ENCODE assay signal across 10 cellular contexts in the genomic region with DNA sequence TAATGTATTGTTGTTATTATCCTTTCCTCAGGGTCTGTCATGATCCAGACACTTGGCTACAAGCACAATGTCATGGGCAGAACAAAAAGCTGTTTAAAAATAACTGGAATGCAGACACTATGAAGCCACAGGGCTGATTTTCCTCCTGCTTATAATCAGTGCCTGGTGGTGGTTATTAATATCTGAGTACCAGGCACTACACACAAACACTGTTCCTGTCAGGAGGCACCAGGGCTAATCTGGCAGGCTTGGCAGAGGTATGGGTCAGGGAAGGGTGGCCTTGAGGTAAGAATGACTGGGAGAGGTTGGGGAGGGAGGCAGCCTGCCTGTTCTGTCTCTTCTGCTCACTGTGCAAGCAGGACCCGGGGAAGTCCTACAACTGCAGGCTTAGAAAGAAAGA.
"Had no signal": no experiment of that assay in that cellular context is flagged by ENCODE, and none has a peak within 500 bp of the region (broad histone marks: within the 10 kb centered on the region; RNA-seq: fewer than 3 reads in every experiment).

No MANE protein-coding gene starts in this region.

- H3K4me3 ChIP-seq: dorsolateral prefrontal cortex, esophagus squamous epithelium had no signal

- H3K27me3 ChIP-seq: dorsolateral prefrontal cortex, esophagus squamous epithelium had no signal

- H3K27ac ChIP-seq: esophagus squamous epithelium had no signal

- H3K4me1 ChIP-seq: esophagus squamous epithelium had no signal

- H3K36me3 ChIP-seq: esophagus squamous epithelium had no signal

- DNase-seq: activated CD4-positive, alpha-beta T cell treated with anti-CD3 and anti-CD28 coated beads for 1 hour; activated naive CD4-positive, alpha-beta T cell treated with anti-CD3 and anti-CD28 coated beads for 36 hours; dorsolateral prefrontal cortex; esophagus squamous epithelium; foreskin fibroblast; glutamatergic neuron; stimulated activated CD4-positive, alpha-beta T cell treated with anti-CD3 and anti-CD28 coated beads, Interleukin-15, amount 100 ng/mL, for 24 hours; stimulated activated CD4-positive, alpha-beta T cell treated with anti-CD3 and anti-CD28 coated beads, Interleukin-4, amount 100 ng/mL, for 4 hours; trophoblast cell had no signal

- H3K9me3 ChIP-seq: esophagus squamous epithelium had no signal

- ATAC-seq: left lobe of liver had no signal
